Comparison of ENCODE assay signal across 22 cellular contexts in genomic region chr7:135726389-135726788, GRCh38. TPM values are rescaled to one million over a fixed set of nuclear protein-coding genes. Genes with fewer than 3 reads are reported as not detected.
"Had no signal": no experiment of that assay in that cellular context is flagged by ENCODE, and none has a peak within 500 bp of the region (broad histone marks: within the 10 kb centered on the region; RNA-seq: fewer than 3 reads in every experiment).

No MANE protein-coding gene starts in this region.

- H3K27me3 Mint-ChIP-seq: activated CD4-positive, alpha-beta memory T cell treated with anti-CD3 and anti-CD28 coated beads for 36 hours had no signal

- H3K9me3 Mint-ChIP-seq: activated CD4-positive, alpha-beta memory T cell treated with anti-CD3 and anti-CD28 coated beads for 36 hours; activated CD4-positive, alpha-beta T cell treated with anti-CD3 and anti-CD28 coated beads, Interleukin-2, amount 10 ng/mL, durations not matched to agents 7 days and 5 days; activated naive CD4-positive, alpha-beta T cell treated with anti-CD3 and anti-CD28 coated beads for 36 hours; activated T-cell treated with anti-CD3 and anti-CD28 coated beads, Interleukin-2, amount 50 U/mL, for 4 hours had no signal

- ATAC-seq: activated T-cell treated with anti-CD3 and anti-CD28 coated beads, Interleukin-2, amount 50 U/mL, for 4 hours; T-helper 17 cell had no signal

- H3K4me1 Mint-ChIP-seq: activated CD4-positive, alpha-beta T cell treated with anti-CD3 and anti-CD28 coated beads, Interleukin-2, amount 10 ng/mL, durations not matched to agents 7 days and 5 days had no signal

- H3K36me3 Mint-ChIP-seq: activated CD4-positive, alpha-beta memory T cell treated with anti-CD3 and anti-CD28 coated beads for 36 hours; activated naive CD8-positive, alpha-beta T cell had no signal

- H3K27ac Mint-ChIP-seq: activated CD4-positive, alpha-beta memory T cell treated with anti-CD3 and anti-CD28 coated beads for 36 hours; activated CD4-positive, alpha-beta T cell treated with anti-CD3 and anti-CD28 coated beads, Interleukin-2, amount 10 ng/mL, durations not matched to agents 7 days and 5 days; activated naive CD4-positive, alpha-beta T cell treated with anti-CD3 and anti-CD28 coated beads for 36 hours; activated naive CD8-positive, alpha-beta T cell; T-helper 17 cell had no signal

- DNase-seq: activated CD4-positive, alpha-beta memory T cell treated with anti-CD3 and anti-CD28 coated beads for 36 hours; activated CD4-positive, alpha-beta T cell treated with anti-CD3 and anti-CD28 coated beads, Interleukin-2, amount 10 ng/mL, durations not matched to agents 7 days and 5 days; activated CD4-positive, CD25-positive, alpha-beta regulatory T cell; activated CD8-positive, alpha-beta memory T cell treated with anti-CD3 and anti-CD28 coated beads for 24 hours; activated effector memory CD4-positive, alpha-beta T cell treated with anti-CD3 and anti-CD28 coated beads, Interleukin-2, amount 50 U/mL, for 16 hours; activated naive CD4-positive, alpha-beta T cell treated with anti-CD3 and anti-CD28 coated beads for 36 hours; activated T-cell treated with anti-CD3 and anti-CD28 coated beads, Interleukin-2, amount 50 U/mL, for 4 hours; Kasumi-1; KBM-7; NCI-H1048; NCI-H146; NCI-H187 treated with DMSO at 0.1 percent for 48 hours; NCI-H2081 treated with DMSO at 0.1 percent for 48 hours; NCI-H446 treated with DMSO at 0.1 percent for 48 hours; NCI-H524 treated with DMSO at 0.1 percent for 48 hours; NCI-H748 treated with DMSO at 0.1 percent for 48 hours; SHP77 treated with DMSO at 0.1 percent for 48 hours; T-helper 17 cell; T-helper 9 cell had no signal

- H3K4me3 Mint-ChIP-seq: activated CD4-positive, alpha-beta memory T cell treated with anti-CD3 and anti-CD28 coated beads for 36 hours; activated CD4-positive, alpha-beta T cell treated with anti-CD3 and anti-CD28 coated beads, Interleukin-2, amount 10 ng/mL, durations not matched to agents 7 days and 5 days; activated naive CD4-positive, alpha-beta T cell treated with anti-CD3 and anti-CD28 coated beads for 36 hours; activated naive CD8-positive, alpha-beta T cell; activated T-cell treated with anti-CD3 and anti-CD28 coated beads, Interleukin-2, amount 50 U/mL, for 4 hours; T-helper 17 cell had no signal

RNA-seq across cellular contexts. Expression of gene SLC13A4, which starts 1.6 kb away (rescaled TPM):
- total RNA-seq: activated CD4-positive, alpha-beta memory T cell treated with anti-CD3 and anti-CD28 coated beads for 36 hours; activated CD4-positive, alpha-beta T cell treated with anti-CD3 and anti-CD28 coated beads, Interleukin-2, amount 10 ng/mL, durations not matched to agents 7 days and 5 days; activated naive CD4-positive, alpha-beta T cell treated with anti-CD3 and anti-CD28 coated beads for 36 hours; activated T-cell treated with anti-CD3 and anti-CD28 coated beads, Interleukin-2, amount 50 U/mL, for 4 hours; M059J; T-helper 17 cell had no signal

RNA-seq across cellular contexts. Expression of gene FAM180A, which starts 22.2 kb away (rescaled TPM):
- total RNA-seq: activated CD4-positive, alpha-beta memory T cell treated with anti-CD3 and anti-CD28 coated beads for 36 hours; activated CD4-positive, alpha-beta T cell treated with anti-CD3 and anti-CD28 coated beads, Interleukin-2, amount 10 ng/mL, durations not matched to agents 7 days and 5 days; activated naive CD4-positive, alpha-beta T cell treated with anti-CD3 and anti-CD28 coated beads for 36 hours; activated T-cell treated with anti-CD3 and anti-CD28 coated beads, Interleukin-2, amount 50 U/mL, for 4 hours; cerebellum; T-helper 17 cell had no signal
